6 cellular contexts compared by ENCODE assay signal in the genomic region with DNA sequence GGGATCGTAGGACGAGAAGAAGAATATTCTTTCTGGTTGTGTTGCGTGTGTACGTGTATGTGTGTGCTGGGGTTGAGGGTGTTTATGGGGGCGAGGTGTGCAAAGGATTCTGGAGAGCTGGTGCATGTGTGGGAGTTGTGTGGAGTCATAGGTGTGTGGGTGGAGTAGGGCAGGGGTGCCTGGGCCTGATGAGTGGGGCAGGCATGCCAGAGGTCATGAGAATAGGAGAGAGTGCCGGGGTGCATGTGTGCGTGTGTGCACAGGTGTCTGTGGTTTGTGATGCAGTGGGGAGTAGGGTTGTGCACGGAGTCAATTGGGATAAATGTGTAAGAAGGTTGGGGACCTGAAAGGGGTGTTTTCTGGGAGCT. TPM values are rescaled to one million over a fixed set of nuclear protein-coding genes. Genes with fewer than 3 reads are reported as not detected.
DNase-seq lines count a peak whose midpoint lies in the region; ATAC-seq and TF ChIP-seq lines count a peak whose summit lies in the region.

No MANE protein-coding gene starts in this region.

- no peak for DNase-seq in Peyer's patch
- DNase-seq in prostate gland (ENCODE audit: low spot score): no peak
- DNase-seq in globus pallidus (ENCODE audit: low spot score): no peak
- no peak for DNase-seq in GM19240 (ENCODE audit: insufficient read length, low spot score)

- no peak for ATAC-seq in GM21786 (IDR thresholded peaks at IDR 0.05; ENCODE audit: unreplicated experiment)

- TF ChIP-seq POLR2A in Peyer's patch (IDR thresholded peaks at IDR 0.05): no peak
- TF ChIP-seq POLR2A in prostate gland (IDR thresholded peaks at IDR 0.05): no peak

- H3K9me3 ChIP-seq in Peyer's patch (no peaks in the 10 kb centered on the region), ectodermal cell (ENCODE audit: control insufficient read depth, low read length) (no peaks in the 10 kb centered on the region), prostate gland (no peaks in the 10 kb centered on the region)

- TF ChIP-seq CTCF in Peyer's patch (IDR thresholded peaks at IDR 0.05) (no peak), prostate gland (IDR thresholded peaks at IDR 0.05) (no peak)

- WGBS in ectodermal cell, 2 experiments: 57 to 65% methylated on average over 8 of the region's 8 CpGs
- WGBS in prostate gland: 64% methylated on average over 8 of the region's 8 CpGs

- no peaks in the 10 kb centered on the region for H3K36me3 ChIP-seq in Peyer's patch
- no peaks in the 10 kb centered on the region for H3K36me3 ChIP-seq in ectodermal cell (ENCODE audit: control insufficient read depth, insufficient read depth, low read length)
- no peaks in the 10 kb centered on the region for H3K36me3 ChIP-seq in prostate gland

- H3K4me3 ChIP-seq in Peyer's patch: peak overlapping the region; percentile 48 to 79 (median 62)
- H3K4me3 ChIP-seq in ectodermal cell (ENCODE audit: insufficient read depth, low read depth, low read length): peak overlapping the region; percentile 56
- peak overlapping the region; percentile 38 to 44 for H3K4me3 ChIP-seq in prostate gland

- H3K27ac ChIP-seq in Peyer's patch: peak overlapping the region; percentile 39 to 66 (median 58)
- H3K27ac ChIP-seq in ectodermal cell (ENCODE audit: insufficient read depth, low read depth, low read length, poor library complexity, severe bottlenecking): no peak overlapping the region
- peak overlapping the region; percentile 64 to 77 for H3K27ac ChIP-seq in prostate gland

- H3K4me1 ChIP-seq in Peyer's patch (peaks cover 0 to 17% (median 5%) of the 10 kb centered on the region in 4 donors), ectodermal cell (ENCODE audit: control insufficient read depth, insufficient read depth, low read length) (peaks cover 4% of the 10 kb centered on the region), prostate gland (replicated peaks) (no peaks in the 10 kb centered on the region)

- no peaks in the 10 kb centered on the region for H3K27me3 ChIP-seq in Peyer's patch
- H3K27me3 ChIP-seq in ectodermal cell (ENCODE audit: control insufficient read depth, insufficient read depth, low read length, poor library complexity, severe bottlenecking): no peaks in the 10 kb centered on the region
- H3K27me3 ChIP-seq in prostate gland (replicated peaks; ENCODE audit: insufficient read depth): no peaks in the 10 kb centered on the region

- intact Hi-C loops in prostate gland (cut with DNase I): no loop called here

RNA-seq across cellular contexts. Expression of a gene that starts 0.6 kb away (rescaled TPM):
- 10 to 100 TPM in 2 of 4 donors, 1 to 10 TPM in 2; 8.3 to 19.6 (median 11.0) TPM for total RNA-seq in Peyer's patch
- 9.2 TPM for polyA plus RNA-seq in ectodermal cell (2013, experiment 1 of 4)
- 8.5 TPM for polyA plus RNA-seq in ectodermal cell (2013, experiment 2 of 4)
- polyA plus RNA-seq in ectodermal cell (2013, experiment 3 of 4): 8.9 TPM
- polyA plus RNA-seq in ectodermal cell (2013, experiment 4 of 4): 9.7 TPM
- 10 to 100 TPM; 15.7 to 19.7 TPM for total RNA-seq in prostate gland

RNA-seq across cellular contexts. Expression of a gene that starts 13.0 kb away (rescaled TPM):
- total RNA-seq in Peyer's patch (1 to 10 TPM in 3 of 4 donors, not detected in 1; 3.6 to 6.8 (median 3.8) TPM), prostate gland (10 to 100 TPM; 10.7 to 17.1 TPM)
- 7.6 TPM for polyA plus RNA-seq in ectodermal cell (2013, experiment 1 of 4)
- polyA plus RNA-seq in ectodermal cell (2013, experiment 2 of 4): 6.5 TPM
- 8.8 TPM for polyA plus RNA-seq in ectodermal cell (2013, experiment 3 of 4)
- polyA plus RNA-seq in ectodermal cell (2013, experiment 4 of 4): 8.3 TPM

RNA-seq across cellular contexts. Expression of a gene that starts 20.2 kb away (rescaled TPM):
- total RNA-seq in Peyer's patch: 10 to 100 TPM in 2 of 4 donors, 1 to 10 TPM in 2; 5.4 to 12.4 (median 10.0) TPM
- polyA plus RNA-seq in ectodermal cell (2013, experiment 1 of 4): 26.3 TPM
- 21.0 TPM for polyA plus RNA-seq in ectodermal cell (2013, experiment 2 of 4)
- 21.3 TPM for polyA plus RNA-seq in ectodermal cell (2013, experiment 3 of 4)
- polyA plus RNA-seq in ectodermal cell (2013, experiment 4 of 4): 22.0 TPM
- 10 to 100 TPM; 29.6 to 34.0 TPM for total RNA-seq in prostate gland

RNA-seq across cellular contexts. Expression of a gene that starts 20.6 kb away (rescaled TPM):
- total RNA-seq in Peyer's patch (10 to 100 TPM; 23.9 to 41.7 (median 30.7) TPM), prostate gland (10 to 100 TPM; 69.0 to 72.5 TPM)
- 34.7 TPM for polyA plus RNA-seq in ectodermal cell (2013, experiment 1 of 4)
- polyA plus RNA-seq in ectodermal cell (2013, experiment 2 of 4): 48.7 TPM
- 42.9 TPM for polyA plus RNA-seq in ectodermal cell (2013, experiment 3 of 4)
- 49.2 TPM for polyA plus RNA-seq in ectodermal cell (2013, experiment 4 of 4)

RNA-seq across cellular contexts. Expression of a gene that starts 23.3 kb away (rescaled TPM):
- total RNA-seq in Peyer's patch (10 to 100 TPM in 3 of 4 donors, 1 to 10 TPM in 1; 6.8 to 80.9 (median 22.9) TPM), prostate gland (10 to 100 TPM in 1 of 2 donors, 1 to 10 TPM in 1; 9.7 to 32.4 TPM)
- polyA plus RNA-seq in ectodermal cell (2013, experiment 1 of 4): 3.5 TPM
- 3.5 TPM for polyA plus RNA-seq in ectodermal cell (2013, experiment 2 of 4)
- 4.2 TPM for polyA plus RNA-seq in ectodermal cell (2013, experiment 3 of 4)
- 4.0 TPM for polyA plus RNA-seq in ectodermal cell (2013, experiment 4 of 4)
